1 cellular context compared by ENCODE assay signal in genomic region chr18:52874774-52875173, GRCh38.
TF ChIP-seq lines count a peak whose summit lies in the region.

No MANE protein-coding gene starts in this region.

TF ChIP-seq in GM23338, 12 proteins besides CTCF, POLR2A, EP300 and RAD21 (continued from another document):
- no peak for TF ChIP-seq REST (IDR thresholded peaks at IDR 0.05; ENCODE audit: unreplicated experiment)
- no peak for TF ChIP-seq JUNB (IDR thresholded peaks at IDR 0.05; ENCODE audit: unreplicated experiment)
- TF ChIP-seq CREB1 (CRISPR knock-in tag; IDR thresholded peaks at IDR 0.05; ENCODE audit: low read depth), result no peak
- TF ChIP-seq ZNF114 (CRISPR knock-in tag; IDR thresholded peaks at IDR 0.05), result no peak
- no peak for TF ChIP-seq EZH2phosphoT487 (IDR thresholded peaks at IDR 0.05; ENCODE audit: unreplicated experiment)
